Comparison of ENCODE assay signal across 1 cellular context in genomic region chr20:16518784-16519084, GRCh38.
TF ChIP-seq lines count a peak whose summit lies in the region.

No MANE protein-coding gene starts in this region.

TF ChIP-seq in HepG2, 621 proteins besides CTCF, POLR2A, EP300 and RAD21:
- TF ChIP-seq ZNF383 (CRISPR knock-in tag; IDR thresholded peaks at IDR 0.05; ENCODE audit: borderline replicate concordance) (no peak), DMTF1 (CRISPR knock-in tag; IDR thresholded peaks at IDR 0.05) (no peak), ZSCAN29 (CRISPR knock-in tag; conservative IDR thresholded peaks at IDR 0.05) (no peak), TOPORS (CRISPR knock-in tag; IDR thresholded peaks at IDR 0.05) (no peak), CHD2 (IDR thresholded peaks at IDR 0.05; ENCODE audit: low read depth, low read length) (no peak), ZNF574 (CRISPR knock-in tag; IDR thresholded peaks at IDR 0.05) (no peak), MATR3 (CRISPR knock-in tag; IDR thresholded peaks at IDR 0.05) (no peak), POGK (CRISPR knock-in tag; conservative IDR thresholded peaks at IDR 0.05) (no peak), ZSCAN12 (CRISPR knock-in tag; IDR thresholded peaks at IDR 0.05) (no peak), ZNF773 (CRISPR knock-in tag; IDR thresholded peaks at IDR 0.05; ENCODE audit: borderline replicate concordance) (no peak), SP2 (CRISPR knock-in tag; IDR thresholded peaks at IDR 0.05) (no peak), ZNF577 (CRISPR knock-in tag; IDR thresholded peaks at IDR 0.05; ENCODE audit: borderline replicate concordance, low read depth) (no peak), HDAC2 (CRISPR knock-in tag; IDR thresholded peaks at IDR 0.05) (no peak), MBD4 (IDR thresholded peaks at IDR 0.05; ENCODE audit: borderline replicate concordance, low read length) (no peak), SIX4 (CRISPR knock-in tag; IDR thresholded peaks at IDR 0.05) (no peak)
